ENCODE assay signal across 8 cellular contexts in the genomic region with DNA sequence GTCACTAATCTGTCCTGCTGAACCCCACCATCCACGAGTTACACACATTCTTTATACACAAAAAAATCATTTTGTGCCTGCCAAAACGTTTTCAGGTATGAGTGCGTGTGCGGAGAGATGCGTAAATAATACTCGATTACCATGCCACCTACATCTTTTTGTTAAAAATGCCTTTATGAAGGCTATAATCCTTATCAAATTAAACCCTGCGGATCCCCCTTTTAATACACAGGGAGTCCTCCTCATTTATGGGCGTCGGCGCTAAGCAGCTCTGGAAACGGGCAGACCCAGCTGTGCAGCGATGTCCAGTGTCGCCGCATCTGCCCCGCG.
DNase-seq lines count a peak whose midpoint lies in the region; ATAC-seq and TF ChIP-seq lines count a peak whose summit lies in the region.

No MANE protein-coding gene starts in this region.

- no peak overlapping the region for H3K27ac ChIP-seq in stomach smooth muscle (ENCODE audit: low read length)

- H3K27ac Mint-ChIP-seq in activated T-cell treated with anti-CD3 and anti-CD28 coated beads, Interleukin-2, amount 50 U/mL, for 24 hours: peak overlapping the region; percentile 83
- no peak overlapping the region for H3K27ac Mint-ChIP-seq in activated naive CD8-positive, alpha-beta T cell treated with anti-CD3 and anti-CD28 coated beads, Interleukin-2, amount 10 ng/mL, durations not matched to agents 7 days and 5 days
- no peak overlapping the region for H3K27ac Mint-ChIP-seq in memory B cell

- POLR2A ChIA-PET in activated naive CD8-positive, alpha-beta T cell treated with anti-CD3 and anti-CD28 coated beads, Interleukin-2, amount 10 ng/mL, durations not matched to agents 7 days and 5 days (lab: Charles Lee): interaction anchor here (1.1 kb wide), 1 partner anchor 39 kb away, joined by 4 read pairs; no protein-coding TSS in a partner anchor

- H3K9me3 Mint-ChIP-seq in activated T-cell treated with anti-CD3 and anti-CD28 coated beads, Interleukin-2, amount 50 U/mL, for 24 hours: no peaks in the 10 kb centered on the region
- H3K9me3 Mint-ChIP-seq in activated naive CD8-positive, alpha-beta T cell treated with anti-CD3 and anti-CD28 coated beads, Interleukin-2, amount 10 ng/mL, durations not matched to agents 7 days and 5 days: no peaks in the 10 kb centered on the region
- H3K9me3 Mint-ChIP-seq in memory B cell: no peaks in the 10 kb centered on the region

- H3K27me3 Mint-ChIP-seq in activated T-cell treated with anti-CD3 and anti-CD28 coated beads, Interleukin-2, amount 50 U/mL, for 24 hours: peaks cover 74% of the 10 kb centered on the region
- peaks cover 74% of the 10 kb centered on the region for H3K27me3 Mint-ChIP-seq in activated naive CD8-positive, alpha-beta T cell treated with anti-CD3 and anti-CD28 coated beads, Interleukin-2, amount 10 ng/mL, durations not matched to agents 7 days and 5 days
- H3K27me3 Mint-ChIP-seq in memory B cell: peaks cover 20% of the 10 kb centered on the region

- peak overlapping the region; percentile 77 for H3K4me3 Mint-ChIP-seq in activated T-cell treated with anti-CD3 and anti-CD28 coated beads, Interleukin-2, amount 50 U/mL, for 24 hours
- H3K4me3 Mint-ChIP-seq in activated naive CD8-positive, alpha-beta T cell treated with anti-CD3 and anti-CD28 coated beads, Interleukin-2, amount 10 ng/mL, durations not matched to agents 7 days and 5 days: peak overlapping the region; percentile 89
- H3K4me3 Mint-ChIP-seq in memory B cell: peak overlapping the region; percentile 89

- no peak for DNase-seq in activated T-cell treated with anti-CD3 and anti-CD28 coated beads, Interleukin-2, amount 50 U/mL, for 24 hours
- no peak for DNase-seq in activated T-cell treated with anti-CD3 and anti-CD28 coated beads, Interleukin-2, amount 50 U/mL, for 48 hours
- DNase-seq in activated naive CD8-positive, alpha-beta T cell treated with anti-CD3 and anti-CD28 coated beads, Interleukin-2, amount 10 ng/mL, durations not matched to agents 7 days and 5 days: no peak
- no peak for DNase-seq in memory B cell (ENCODE audit: low spot score in 2 of 2)
- DNase-seq in GM10266 (ENCODE audit: extremely low spot score): no peak
- DNase-seq in NCI-H1930 (lab: John Stamatoyannopoulos, UW): no peak

- peak overlapping the region; percentile 12 to 69 for H3K4me3 ChIP-seq in stomach smooth muscle (ENCODE audit: low read length in 2 of 2)

- H3K4me1 ChIP-seq in stomach smooth muscle (ENCODE audit: control insufficient read depth, insufficient read depth, low read length): peaks cover 12% of the 10 kb centered on the region

- H3K36me3 ChIP-seq in stomach smooth muscle (ENCODE audit: control insufficient read depth in 2 of 2, insufficient read depth in 2 of 2, low read length in 2 of 2): no peaks in the 10 kb centered on the region

- peaks cover 13% of the 10 kb centered on the region for H3K4me1 Mint-ChIP-seq in activated T-cell treated with anti-CD3 and anti-CD28 coated beads, Interleukin-2, amount 50 U/mL, for 24 hours (ENCODE audit: low read depth)
- peaks cover 12% of the 10 kb centered on the region for H3K4me1 Mint-ChIP-seq in activated naive CD8-positive, alpha-beta T cell treated with anti-CD3 and anti-CD28 coated beads, Interleukin-2, amount 10 ng/mL, durations not matched to agents 7 days and 5 days
- peaks cover 8% of the 10 kb centered on the region for H3K4me1 Mint-ChIP-seq in memory B cell

- no peak overlapping the region for H3K9ac ChIP-seq in stomach smooth muscle (ENCODE audit: low read length in 2 of 2)

- H3K9me3 ChIP-seq in stomach smooth muscle (ENCODE audit: control insufficient read depth in 2 of 2, low read length in 2 of 2): no peaks in the 10 kb centered on the region

- ATAC-seq in activated naive CD8-positive, alpha-beta T cell treated with anti-CD3 and anti-CD28 coated beads, Interleukin-2, amount 10 ng/mL, durations not matched to agents 7 days and 5 days (ENCODE audit: low read depth): no peak
- ATAC-seq in memory B cell (ENCODE audit: low read depth) (no peak), GM19455 (IDR thresholded peaks at IDR 0.05; ENCODE audit: unreplicated experiment) (no peak)

- TF ChIP-seq CTCF in GM10266 (IDR thresholded peaks at IDR 0.05; ENCODE audit: control insufficient read depth, insufficient read depth, low read depth, missing control alignments): no peak

- peaks cover 19 to 43% of the 10 kb centered on the region in 2 donors for H3K27me3 ChIP-seq in stomach smooth muscle (ENCODE audit: control insufficient read depth in 1 of 2, insufficient read depth in 2 of 2, low read length in 2 of 2)

- H3K36me3 Mint-ChIP-seq in activated T-cell treated with anti-CD3 and anti-CD28 coated beads, Interleukin-2, amount 50 U/mL, for 24 hours (ENCODE audit: low read depth): no peaks in the 10 kb centered on the region
- no peaks in the 10 kb centered on the region for H3K36me3 Mint-ChIP-seq in activated naive CD8-positive, alpha-beta T cell treated with anti-CD3 and anti-CD28 coated beads, Interleukin-2, amount 10 ng/mL, durations not matched to agents 7 days and 5 days
- H3K36me3 Mint-ChIP-seq in memory B cell: no peaks in the 10 kb centered on the region
